ENCODE assay signal across 12 cellular contexts in genomic region chr4:38967260-38968095, GRCh38.
DNase-seq lines count a peak whose midpoint lies in the region; ATAC-seq lines count a peak whose summit lies in the region.
"Had no signal": no experiment of that assay in that cellular context is flagged by ENCODE, and none has a peak within 500 bp of the region (broad histone marks: within the 10 kb centered on the region; RNA-seq: fewer than 3 reads in every experiment).

No MANE protein-coding gene starts in this region.

- ATAC-seq in esophagus mucosa: no peak
- ATAC-seq: activated T-cell treated with anti-CD3 and anti-CD28 coated beads, Interleukin-2, amount 50 U/mL, for 4 hours; left colon had no signal

- DNase-seq in A172 (ENCODE audit: low spot score) (peak; percentile 83), H4 (ENCODE audit: low spot score) (peak; percentile 93), amniotic epithelial cell (ENCODE audit: low read depth) (peak; percentile 98), kidney glomerular epithelial cell (lab: John Stamatoyannopoulos, UW) (peak; percentile 64), inferior parietal cortex (ENCODE audit: extremely low spot score) (no peak), SK-N-DZ (ENCODE audit: low spot score) (no peak), NCI-H2171 (lab: John Stamatoyannopoulos, UW) (no peak)
- DNase-seq: activated T-cell treated with anti-CD3 and anti-CD28 coated beads, Interleukin-2, amount 50 U/mL, for 4 hours; GDM1; left colon; NCI-H2029 treated with DMSO at 0.1 percent for 48 hours had no signal

Comparison
In these comparisons a context has a peak if more than half of its experiments do, and no peak if none do; other contexts are left out.
1. DNase-seq: peak in A172 (single experiment), H4 (single experiment), amniotic epithelial cell (single experiment) and kidney glomerular epithelial cell (single experiment); none in inferior parietal cortex (single experiment), SK-N-DZ (single experiment) and NCI-H2171 (single experiment).